In genomic region chr11:20555783-20556182, GRCh38 we compare ENCODE assay signal across 38 cellular contexts. TPM values are rescaled to one million over a fixed set of nuclear protein-coding genes. Genes with fewer than 3 reads are reported as not detected.
"Had no signal": no experiment of that assay in that cellular context is flagged by ENCODE, and none has a peak within 500 bp of the region (broad histone marks: within the 10 kb centered on the region; RNA-seq: fewer than 3 reads in every experiment).

No MANE protein-coding gene starts in this region.

- H3K9me3 ChIP-seq: MG63 had no signal

- H3K36me3 ChIP-seq: MG63 had no signal

- H3K27me3 ChIP-seq: MG63 had no signal

- H3K27ac ChIP-seq: KMS-11 had no signal

- H3K4me3 ChIP-seq: MG63 had no signal

- DNase-seq: Karpas-422, Kasumi-1, MG63, MM.1S, MV-4-11, NCI-H1048, NCI-H1092, NCI-H1092 treated with DMSO at 0.1 percent for 48 hours, NCI-H1105, NCI-H1105 treated with DMSO at 0.1 percent for 48 hours, NCI-H1417, NCI-H1417 treated with DMSO at 0.1 percent for 48 hours, NCI-H1436, NCI-H1436 treated with DMSO at 0.1 percent for 48 hours, NCI-H146, NCI-H1694, NCI-H1694 treated with DMSO at 0.1 percent for 48 hours, NCI-H187, NCI-H187 treated with DMSO at 0.1 percent for 48 hours, NCI-H1930, NCI-H2029, NCI-H2029 treated with DMSO at 0.1 percent for 48 hours, NCI-H2081, NCI-H2081 treated with DMSO at 0.1 percent for 48 hours, NCI-H2107, NCI-H2171, NCI-H2171 treated with DMSO at 0.1 percent for 48 hours, NCI-H2227 treated with DMSO at 0.1 percent for 48 hours, NCI-H226, NCI-H345, NCI-H446, NCI-H446 treated with DMSO at 0.1 percent for 48 hours, NCI-H510A had no signal

RNA-seq across cellular contexts. Expression of gene SLC6A5, which starts 43.6 kb away (rescaled TPM):
- total RNA-seq: LHCN-M2, M059J, MCF 10A, NCI-H460 had no signal
